ENCODE assay signal across 8 cellular contexts in genomic region chr17:49191407-49191916, GRCh38. TPM values are rescaled to one million over a fixed set of nuclear protein-coding genes. Genes with fewer than 3 reads are reported as not detected.
DNase-seq lines count a peak whose midpoint lies in the region; ATAC-seq and TF ChIP-seq lines count a peak whose summit lies in the region.

No MANE protein-coding gene starts in this region.

- H3K36me3 Mint-ChIP-seq in activated CD4-positive, alpha-beta T cell treated with anti-CD3 and anti-CD28 coated beads, Interleukin-2, amount 10 ng/mL, durations not matched to agents 24 days and 14 days (ENCODE audit: low read depth): peaks cover 4% of the 10 kb centered on the region

- no peak for DNase-seq in activated CD4-positive, alpha-beta T cell treated with anti-CD3 and anti-CD28 coated beads, Interleukin-2, amount 10 ng/mL, durations not matched to agents 24 days and 14 days
- no peak for DNase-seq in activated CD4-positive, alpha-beta T cell treated with anti-CD3 and anti-CD28 coated beads for 48 hours
- no peak for DNase-seq in adipocyte (ENCODE audit: low read depth)
- no peak for DNase-seq in right lobe of liver
- no peak for DNase-seq in NCI-H128 (lab: John Stamatoyannopoulos, UW; ENCODE audit: unreplicated experiment)
- DNase-seq in NCI-H82 (lab: John Stamatoyannopoulos, UW): no peak

- WGBS in right lobe of liver (ENCODE audit: insufficient coverage, low coverage, low lambda C conversion rate, missing lambda C conversion rate): 9% methylated on average over 8 of the region's 8 CpGs
- 6% methylated on average over 8 of the region's 8 CpGs for WGBS in urinary bladder

- peak overlapping the region; percentile 85 for H3K9ac ChIP-seq in adipocyte (ENCODE audit: low read length)

- H3K27ac ChIP-seq in right lobe of liver (peak overlapping the region; percentile 89 to 97 (median 96)), urinary bladder (ENCODE audit: low read depth) (peak overlapping the region; percentile 91)

- ATAC-seq in HG03439 (IDR thresholded peaks at IDR 0.05; ENCODE audit: unreplicated experiment) (peak; percentile 0), right lobe of liver (peak in 2 of 4 donors; percentile 1)

- no peaks in the 10 kb centered on the region for H3K36me3 ChIP-seq in adipocyte (ENCODE audit: control insufficient read depth, insufficient read depth, low read length, severe bottlenecking)
- H3K36me3 ChIP-seq in right lobe of liver: no peaks in the 10 kb centered on the region
- H3K36me3 ChIP-seq in urinary bladder (ENCODE audit: insufficient read depth): no peaks in the 10 kb centered on the region

- H3K9me3 ChIP-seq in adipocyte (ENCODE audit: control insufficient read depth, low read length) (no peaks in the 10 kb centered on the region), right lobe of liver (no peaks in the 10 kb centered on the region)

- H3K27me3 Mint-ChIP-seq in activated CD4-positive, alpha-beta T cell treated with anti-CD3 and anti-CD28 coated beads, Interleukin-2, amount 10 ng/mL, durations not matched to agents 24 days and 14 days: no peaks in the 10 kb centered on the region

- peaks cover 10% of the 10 kb centered on the region for H3K4me1 ChIP-seq in adipocyte (ENCODE audit: control insufficient read depth, insufficient read depth, low read length)
- no peaks in the 10 kb centered on the region for H3K4me1 ChIP-seq in right lobe of liver
- no peaks in the 10 kb centered on the region for H3K4me1 ChIP-seq in urinary bladder (ENCODE audit: insufficient read depth)

- no peaks in the 10 kb centered on the region for H3K9me3 Mint-ChIP-seq in activated CD4-positive, alpha-beta T cell treated with anti-CD3 and anti-CD28 coated beads, Interleukin-2, amount 10 ng/mL, durations not matched to agents 24 days and 14 days

- TF ChIP-seq CTCF in right lobe of liver (IDR thresholded peaks at IDR 0.05): no peak

- H3K4me3 ChIP-seq in adipocyte (ENCODE audit: low read length) (peak overlapping the region; percentile 87), right lobe of liver (peak overlapping the region; percentile 55 to 75 (median 69)), urinary bladder (ENCODE audit: low read depth, low read length) (peak overlapping the region; percentile 52)

- TF ChIP-seq POLR2A in right lobe of liver (IDR thresholded peaks at IDR 0.05): no peak

- peak overlapping the region; percentile 99 for H3K27ac Mint-ChIP-seq in activated CD4-positive, alpha-beta T cell treated with anti-CD3 and anti-CD28 coated beads, Interleukin-2, amount 10 ng/mL, durations not matched to agents 24 days and 14 days

- peak overlapping the region; percentile 95 for H3K4me3 Mint-ChIP-seq in activated CD4-positive, alpha-beta T cell treated with anti-CD3 and anti-CD28 coated beads, Interleukin-2, amount 10 ng/mL, durations not matched to agents 24 days and 14 days

- H3K27me3 ChIP-seq in adipocyte (replicated peaks; ENCODE audit: control insufficient read depth, insufficient read depth, low read length) (no peaks in the 10 kb centered on the region), right lobe of liver (no peaks in the 10 kb centered on the region)

- intact Hi-C loops in activated CD4-positive, alpha-beta T cell treated with anti-CD3 and anti-CD28 coated beads, Interleukin-2, amount 10 ng/mL, durations not matched to agents 24 days and 14 days (cut with micrococcal nuclease): loop anchor here (5.0 kb wide), 1 partner anchor 151 kb away; no protein-coding TSS in a partner anchor
- intact Hi-C loops in right lobe of liver (cut with DNase I): no loop called here

- H3K4me1 Mint-ChIP-seq in activated CD4-positive, alpha-beta T cell treated with anti-CD3 and anti-CD28 coated beads, Interleukin-2, amount 10 ng/mL, durations not matched to agents 24 days and 14 days: peaks cover 48% of the 10 kb centered on the region

RNA-seq across cellular contexts. Expression of gene GNGT2, which starts 18.9 kb away (rescaled TPM):
- total RNA-seq in activated CD4-positive, alpha-beta T cell treated with anti-CD3 and anti-CD28 coated beads, Interleukin-2, amount 10 ng/mL, durations not matched to agents 24 days and 14 days: 18.2 and 19.5 TPM in 2 replicates
- 1 to 10 TPM in 4 of 6 experiments, under 1 TPM in 2; 0.61 to 1.6 (median 1.2) TPM for total RNA-seq in right lobe of liver
- 0.42 TPM for total RNA-seq in urinary bladder
- polyA plus RNA-seq in urinary bladder: 4.7 TPM

RNA-seq across cellular contexts. Expression of gene ABI3, which starts 19.0 kb away (rescaled TPM):
- total RNA-seq in activated CD4-positive, alpha-beta T cell treated with anti-CD3 and anti-CD28 coated beads, Interleukin-2, amount 10 ng/mL, durations not matched to agents 24 days and 14 days: 27.8 and 28.4 TPM in 2 replicates
- total RNA-seq in right lobe of liver: 1 to 10 TPM; 3.0 to 9.7 (median 3.8) TPM
- total RNA-seq in urinary bladder: 3.0 TPM
- polyA plus RNA-seq in urinary bladder: 11.7 TPM

RNA-seq across cellular contexts. Expression of gene PHOSPHO1, which starts 39.1 kb away (rescaled TPM):
- total RNA-seq in activated CD4-positive, alpha-beta T cell treated with anti-CD3 and anti-CD28 coated beads, Interleukin-2, amount 10 ng/mL, durations not matched to agents 24 days and 14 days: 0.09 TPM in 1 of 2 replicates, not detected in the other
- total RNA-seq in right lobe of liver: under 1 TPM in 4 of 6 experiments, not detected in 2; 0.16 to 0.71 (median 0.41) TPM
- total RNA-seq in urinary bladder: 2.0 TPM
- polyA plus RNA-seq in urinary bladder: 0.75 TPM

RNA-seq across cellular contexts. Expression of gene B4GALNT2, which starts 58.9 kb away (rescaled TPM):
- total RNA-seq in activated CD4-positive, alpha-beta T cell treated with anti-CD3 and anti-CD28 coated beads, Interleukin-2, amount 10 ng/mL, durations not matched to agents 24 days and 14 days: 0.02 and 0.05 TPM in 2 replicates
- total RNA-seq in right lobe of liver (under 1 TPM in 2 of 6 experiments, not detected in 4; 0.04 to 0.05 TPM), urinary bladder (not detected)
- not detected for polyA plus RNA-seq in urinary bladder
